Comparison of ENCODE assay signal across 16 cellular contexts in the genomic region with DNA sequence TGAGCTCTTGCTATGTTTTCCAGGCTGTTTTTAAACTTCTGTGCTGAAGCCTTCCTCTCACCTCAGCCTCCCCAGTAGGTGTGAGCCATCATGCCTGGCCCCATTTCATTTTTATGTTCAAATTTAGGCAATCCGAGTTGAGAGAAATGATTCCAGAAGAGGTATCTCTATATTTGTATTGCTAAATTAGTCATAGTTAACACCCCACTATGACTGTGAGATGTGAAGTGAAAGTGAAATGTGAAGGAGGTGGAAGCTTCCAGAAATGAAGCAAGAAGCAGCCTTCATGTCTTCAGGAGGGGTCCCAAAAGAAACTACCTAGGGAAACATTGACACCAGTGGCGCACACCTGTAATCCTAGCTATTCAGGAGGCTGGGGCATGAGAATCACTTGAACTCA. TPM values are rescaled to one million over a fixed set of nuclear protein-coding genes. Genes with fewer than 3 reads are reported as not detected.
A peak's percentile ranks its signal among the peaks of the same experiment; 100 is the strongest.
DNase-seq lines count a peak whose midpoint lies in the region; ATAC-seq and FAIRE-seq lines count a peak whose summit lies in the region.
"Had no signal": no experiment of that assay in that cellular context is flagged by ENCODE, and none has a peak within 500 bp of the region (broad histone marks: within the 10 kb centered on the region; RNA-seq: fewer than 3 reads in every experiment).

No MANE protein-coding gene starts in this region.

- no peak overlapping the region for H3K27ac Mint-ChIP-seq in stimulated activated effector memory CD8-positive, alpha-beta T cell treated with anti-CD3 and anti-CD28 coated beads, Interleukin-12 subunit alpha, Interleukin-12 subunit beta, amount 100 ng/mL, for 72 hours
- no peak overlapping the region for H3K27ac Mint-ChIP-seq in activated CD4-positive, alpha-beta memory T cell treated with anti-CD3 and anti-CD28 coated beads, Interleukin-2, amount 10 ng/mL, durations not matched to agents 7 days and 5 days
- H3K27ac Mint-ChIP-seq: activated CD4-positive, alpha-beta memory T cell treated with anti-CD3 and anti-CD28 coated beads for 36 hours; activated naive CD4-positive, alpha-beta T cell treated with anti-CD3 and anti-CD28 coated beads, Interleukin-2, amount 50 U/mL, for 72 hours; naive B cell; T-helper 1 cell treated with Interleukin-12 subunit alpha and Interleukin-12 subunit beta and Interleukin-4 antibody, amounts not matched to agents 30 μg/mL and 1 μg/mL, for 36 hours had no signal

- H3K4me3 Mint-ChIP-seq in stimulated activated effector memory CD8-positive, alpha-beta T cell treated with anti-CD3 and anti-CD28 coated beads, Interleukin-12 subunit alpha, Interleukin-12 subunit beta, amount 100 ng/mL, for 72 hours: no peak overlapping the region
- H3K4me3 Mint-ChIP-seq in activated CD4-positive, alpha-beta memory T cell treated with anti-CD3 and anti-CD28 coated beads, Interleukin-2, amount 10 ng/mL, durations not matched to agents 7 days and 5 days: no peak overlapping the region
- H3K4me3 Mint-ChIP-seq: activated CD4-positive, alpha-beta memory T cell treated with anti-CD3 and anti-CD28 coated beads for 36 hours; naive B cell; T-helper 1 cell treated with Interleukin-12 subunit alpha and Interleukin-12 subunit beta and Interleukin-4 antibody, amounts not matched to agents 30 μg/mL and 1 μg/mL, for 36 hours had no signal

- H3K27me3 Mint-ChIP-seq in activated CD4-positive, alpha-beta memory T cell treated with anti-CD3 and anti-CD28 coated beads, Interleukin-2, amount 10 ng/mL, durations not matched to agents 7 days and 5 days: peaks cover 5% of the 10 kb centered on the region

- ATAC-seq in GM21825 (IDR thresholded peaks at IDR 0.05; ENCODE audit: unreplicated experiment): peak; percentile 78
- peak; percentile 49 for ATAC-seq in HG03139 (IDR thresholded peaks at IDR 0.05; ENCODE audit: unreplicated experiment)
- ATAC-seq in stimulated activated effector memory CD8-positive, alpha-beta T cell treated with anti-CD3 and anti-CD28 coated beads, Interleukin-12 subunit alpha, Interleukin-12 subunit beta, amount 100 ng/mL, for 72 hours: peak; percentile 13

- CTCF ChIA-PET in activated CD4-positive, alpha-beta memory T cell treated with anti-CD3 and anti-CD28 coated beads, Interleukin-2, amount 10 ng/mL, durations not matched to agents 7 days and 5 days (lab: Charles Lee): no interaction called here

- FAIRE-seq in GM19239 (lab: Jason Lieb, UNC): peak; percentile 85
- FAIRE-seq: kidney had no signal

- POLR2A ChIA-PET in activated CD4-positive, alpha-beta memory T cell treated with anti-CD3 and anti-CD28 coated beads, Interleukin-2, amount 10 ng/mL, durations not matched to agents 7 days and 5 days (lab: Charles Lee): no interaction called here

- H3K36me3 Mint-ChIP-seq in stimulated activated effector memory CD8-positive, alpha-beta T cell treated with anti-CD3 and anti-CD28 coated beads, Interleukin-12 subunit alpha, Interleukin-12 subunit beta, amount 100 ng/mL, for 72 hours: no peaks in the 10 kb centered on the region
- H3K36me3 Mint-ChIP-seq in activated CD4-positive, alpha-beta memory T cell treated with anti-CD3 and anti-CD28 coated beads, Interleukin-2, amount 10 ng/mL, durations not matched to agents 7 days and 5 days (ENCODE audit: low read depth): no peaks in the 10 kb centered on the region
- H3K36me3 Mint-ChIP-seq: activated CD4-positive, alpha-beta memory T cell treated with anti-CD3 and anti-CD28 coated beads for 36 hours; activated naive CD4-positive, alpha-beta T cell treated with anti-CD3 and anti-CD28 coated beads, Interleukin-2, amount 50 U/mL, for 72 hours; naive B cell had no signal

- DNase-seq in GM19239 (ENCODE audit: insufficient read length, low spot score) (no peak), NCI-H345 (lab: John Stamatoyannopoulos, UW) (no peak)
- DNase-seq in stimulated activated effector memory CD8-positive, alpha-beta T cell treated with anti-CD3 and anti-CD28 coated beads, Interleukin-12 subunit alpha, Interleukin-12 subunit beta, amount 100 ng/mL, for 72 hours (ENCODE audit: low spot score in 2 of 2): no peak
- DNase-seq in activated CD4-positive, alpha-beta memory T cell treated with anti-CD3 and anti-CD28 coated beads, Interleukin-2, amount 10 ng/mL, durations not matched to agents 7 days and 5 days: no peak
- DNase-seq in activated CD4-positive, CD25-positive, alpha-beta regulatory T cell (lab: John Stamatoyannopoulos, UW): no peak
- DNase-seq: activated CD4-positive, alpha-beta memory T cell treated with anti-CD3 and anti-CD28 coated beads for 36 hours; COR-L47; kidney; naive B cell; NCI-H1105 treated with DMSO at 0.1 percent for 48 hours had no signal

- no peaks in the 10 kb centered on the region for H3K4me1 Mint-ChIP-seq in stimulated activated effector memory CD8-positive, alpha-beta T cell treated with anti-CD3 and anti-CD28 coated beads, Interleukin-12 subunit alpha, Interleukin-12 subunit beta, amount 100 ng/mL, for 72 hours
- H3K4me1 Mint-ChIP-seq in activated CD4-positive, alpha-beta memory T cell treated with anti-CD3 and anti-CD28 coated beads, Interleukin-2, amount 10 ng/mL, durations not matched to agents 7 days and 5 days: no peaks in the 10 kb centered on the region
- H3K4me1 Mint-ChIP-seq: naive B cell had no signal

- no peaks in the 10 kb centered on the region for H3K9me3 Mint-ChIP-seq in stimulated activated effector memory CD8-positive, alpha-beta T cell treated with anti-CD3 and anti-CD28 coated beads, Interleukin-12 subunit alpha, Interleukin-12 subunit beta, amount 100 ng/mL, for 72 hours
- no peaks in the 10 kb centered on the region for H3K9me3 Mint-ChIP-seq in activated CD4-positive, alpha-beta memory T cell treated with anti-CD3 and anti-CD28 coated beads, Interleukin-2, amount 10 ng/mL, durations not matched to agents 7 days and 5 days
- H3K9me3 Mint-ChIP-seq: activated CD4-positive, alpha-beta memory T cell treated with anti-CD3 and anti-CD28 coated beads for 36 hours; activated naive CD4-positive, alpha-beta T cell treated with anti-CD3 and anti-CD28 coated beads, Interleukin-2, amount 50 U/mL, for 72 hours; T-helper 1 cell treated with Interleukin-12 subunit alpha and Interleukin-12 subunit beta and Interleukin-4 antibody, amounts not matched to agents 30 μg/mL and 1 μg/mL, for 36 hours had no signal

RNA-seq across cellular contexts. Expression of gene APELA, which starts 17.7 kb away (rescaled TPM):
- not detected for total RNA-seq in activated CD4-positive, alpha-beta memory T cell treated with anti-CD3 and anti-CD28 coated beads, Interleukin-2, amount 10 ng/mL, durations not matched to agents 7 days and 5 days
- total RNA-seq: activated CD4-positive, alpha-beta memory T cell treated with anti-CD3 and anti-CD28 coated beads for 36 hours; activated naive CD4-positive, alpha-beta T cell treated with anti-CD3 and anti-CD28 coated beads, Interleukin-2, amount 50 U/mL, for 72 hours; HT-29; vagina had no signal

Comparison
In these comparisons a context has a peak if more than half of its experiments do, and no peak if none do; other contexts are left out.
1. ATAC-seq: peak in every context shown above with its lines; median percentile 78 in GM21825; 49 in HG03139; 13 in stimulated activated effector memory CD8-positive, alpha-beta T cell treated with anti-CD3 and anti-CD28 coated beads, Interleukin-12 subunit alpha, Interleukin-12 subunit beta, amount 100 ng/mL, for 72 hours.